Comparison of ENCODE assay signal across 2 cellular contexts in the genomic region with DNA sequence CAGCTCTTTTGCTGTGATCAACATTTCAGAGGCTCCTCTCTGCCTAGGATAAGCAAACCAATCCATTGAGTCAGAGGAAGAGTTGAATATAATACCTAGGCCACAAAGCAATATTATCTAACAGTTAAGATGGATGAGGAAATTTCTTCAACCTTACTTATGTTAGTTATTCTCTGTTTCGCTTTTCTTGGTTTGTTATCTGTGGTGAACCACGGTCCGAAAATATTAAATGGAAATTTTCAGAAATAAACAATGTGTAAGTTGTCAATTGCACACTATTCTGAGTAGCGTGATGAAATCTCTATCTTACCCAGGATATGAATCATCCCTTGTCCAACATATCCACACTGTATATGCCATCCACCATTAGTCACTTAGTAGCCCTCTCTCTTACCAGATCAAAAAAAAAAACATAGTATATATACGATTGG.
TF ChIP-seq lines count a peak whose summit lies in the region.

No MANE protein-coding gene starts in this region.

TF ChIP-seq in GM23338, 12 proteins besides CTCF, POLR2A, EP300 and RAD21:
- no peak for TF ChIP-seq ZNF462 (CRISPR knock-in tag; IDR thresholded peaks at IDR 0.05)
- no peak for TF ChIP-seq EZH2 (IDR thresholded peaks at IDR 0.05; ENCODE audit: low read depth, unreplicated experiment)

TF ChIP-seq in WTC11, 78 proteins besides CTCF, POLR2A, EP300 and RAD21 (continued from another document):
- no peak for TF ChIP-seq PRDM15 (CRISPR knock-in tag; IDR thresholded peaks at IDR 0.05)
- TF ChIP-seq FOXJ3 (CRISPR knock-in tag; IDR thresholded peaks at IDR 0.05; ENCODE audit: borderline replicate concordance): no peak
- TF ChIP-seq STAT6 (CRISPR knock-in tag; conservative IDR thresholded peaks at IDR 0.05; ENCODE audit: low read depth): no peak
- TF ChIP-seq RORB (CRISPR knock-in tag; IDR thresholded peaks at IDR 0.05): no peak
- TF ChIP-seq, protein P1, sequence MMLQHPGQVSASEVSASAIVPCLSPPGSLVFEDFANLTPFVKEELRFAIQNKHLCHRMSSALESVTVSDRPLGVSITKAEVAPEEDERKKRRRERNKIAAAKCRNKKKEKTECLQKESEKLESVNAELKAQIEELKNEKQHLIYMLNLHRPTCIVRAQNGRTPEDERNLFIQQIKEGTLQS (CRISPR knock-in tag; conservative IDR thresholded peaks at IDR 0.05): no peak
- no peak for TF ChIP-seq NR3C1 (CRISPR knock-in tag; conservative IDR thresholded peaks at IDR 0.05; ENCODE audit: low read depth)
- no peak for TF ChIP-seq TEAD4 (CRISPR knock-in tag; IDR thresholded peaks at IDR 0.05)
- TF ChIP-seq TP53 (CRISPR knock-in tag; IDR thresholded peaks at IDR 0.05): no peak
- TF ChIP-seq TEAD1 (CRISPR knock-in tag; IDR thresholded peaks at IDR 0.05): no peak
- no peak for TF ChIP-seq ZNF232 (CRISPR knock-in tag; IDR thresholded peaks at IDR 0.05)
